In the genomic region with DNA sequence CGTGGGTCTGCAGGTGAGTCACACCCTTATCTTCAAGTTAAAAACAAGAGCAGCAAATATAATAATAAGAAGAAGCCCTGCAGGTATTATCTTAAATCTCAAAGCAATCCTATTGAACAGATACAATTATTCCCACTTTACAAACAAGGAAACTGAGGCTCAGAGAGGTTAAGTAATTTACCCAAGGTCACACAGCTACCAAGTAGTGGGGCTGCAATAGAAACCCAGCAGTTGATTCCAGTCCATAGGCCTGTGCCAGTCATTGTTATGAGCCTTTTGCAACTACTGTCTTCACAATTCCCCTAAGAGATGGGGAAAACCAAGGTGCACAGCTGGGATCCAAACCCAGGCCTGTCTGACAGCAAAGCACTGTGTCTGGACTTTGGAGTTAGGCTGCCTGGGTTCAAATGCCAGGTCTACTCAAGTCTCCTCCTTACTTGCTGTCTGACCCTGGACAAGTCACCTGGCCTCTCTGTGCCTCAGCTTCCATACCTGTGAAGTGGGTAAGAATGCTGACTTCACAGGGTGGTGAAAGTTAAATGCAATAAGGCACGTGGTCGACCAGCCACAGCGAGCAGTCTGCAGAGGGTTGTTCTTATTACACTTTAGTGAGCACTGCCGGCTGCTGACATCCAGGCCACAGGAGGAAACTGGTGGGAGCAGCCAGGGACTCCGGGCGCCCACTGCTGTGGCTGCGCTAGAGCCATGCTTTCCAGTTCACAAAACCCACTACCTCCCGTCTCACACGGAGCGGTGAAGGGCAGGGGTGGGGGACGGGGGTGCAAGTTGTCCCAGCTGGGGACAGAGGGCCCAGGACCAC, we compare ENCODE assay signal across 16 cellular contexts. TPM values are rescaled to one million over a fixed set of nuclear protein-coding genes. Genes with fewer than 3 reads are reported as not detected.
DNase-seq lines count a peak whose midpoint lies in the region; ATAC-seq, FAIRE-seq and TF ChIP-seq lines count a peak whose summit lies in the region.
"Had no signal": no experiment of that assay in that cellular context is flagged by ENCODE, and none has a peak within 500 bp of the region (broad histone marks: within the 10 kb centered on the region; RNA-seq: fewer than 3 reads in every experiment).

No MANE protein-coding gene starts in this region.

- intact Hi-C loops in K562 (cut with micrococcal nuclease), result loop anchor here (10.0 kb wide), 1 partner anchor 113 kb away; no protein-coding TSS in a partner anchor

- in situ Hi-C loops in K562 (cut with MboI), result loop anchor here (10.0 kb wide), 1 partner anchor 1473 kb away; no protein-coding TSS in a partner anchor

- DNase-seq in HEK293T (ENCODE audit: extremely low spot score) (peak; percentile 4), K562 (ENCODE audit: extremely low read depth in 1 of 4, low spot score in 3 of 4) (no peak), NCI-H510A treated with DMSO at 0.1 percent for 48 hours (lab: John Stamatoyannopoulos, UW) (no peak), tibial nerve (ENCODE audit: low spot score in 2 of 2) (no peak)
- DNase-seq: CD4-positive, alpha-beta memory T cell; GF-D8; IMR-90; NCI-H1417 treated with DMSO at 0.1 percent for 48 hours; NCI-H2029; Peyer's patch; Right ventricle myocardium superior had no signal

- ATAC-seq in K562 (no peak), GM18498 (IDR thresholded peaks at IDR 0.05; ENCODE audit: unreplicated experiment) (no peak)

- no peak overlapping the region for H2AFZ ChIP-seq in K562 (ENCODE audit: low read depth, low read length)

- no peak for TF ChIP-seq RAD21 in K562 (CRISPR knock-in tag; conservative IDR thresholded peaks at IDR 0.05 in 1 of 2, IDR thresholded peaks at IDR 0.05 in 1 of 2)

- H4K20me1 ChIP-seq in K562 (replicated peaks; ENCODE audit: control insufficient read depth, insufficient read depth, low read length), result no peaks in the 10 kb centered on the region

- CTCF ChIA-PET in HEK293T (lab: Yijun Ruan, JAX) (interaction anchor here (1.0 kb wide), 1 partner anchor 49 kb away, joined by 3 read pairs; no protein-coding TSS in a partner anchor), K562 (lab: Yijun Ruan, JAX; ENCODE audit: low intra/inter-chr PET ratio) (no interaction called here)

- POLR2A ChIA-PET in HEK293T (lab: Yijun Ruan, JAX), result interaction anchor here (1.1 kb wide), 1 partner anchor 58 kb away, joined by 4 read pairs; the partner anchor contains the start of gene RAB5IF
- POLR2A ChIA-PET in K562 (lab: Yijun Ruan, JAX), result interaction anchor here (0.6 to 1.1 kb wide), 3 partner anchors 11 to 38 kb away, joined by 3 to 4 read pairs (median 4); no protein-coding TSS in a partner anchor

- BruUV-seq in K562 (replicated peaks; lab: Mats Ljungman, UMichigan), result no TSS peak

- H3K79me2 ChIP-seq in K562 (ENCODE audit: control insufficient read depth, insufficient read depth, low read length), result no peaks in the 10 kb centered on the region

- TF ChIP-seq POLR2A in K562 (conservative IDR thresholded peaks at IDR 0.05) (no peak), tibial nerve (IDR thresholded peaks at IDR 0.05) (no peak)

- TF ChIP-seq CTCF in K562 (IDR thresholded peaks at IDR 0.05 in 2 of 3, conservative IDR thresholded peaks at IDR 0.05 in 1 of 3; ENCODE audit: insufficient read depth in 2 of 3, low read depth in 1 of 3, low read length in 3 of 3) (no peak), tibial nerve (IDR thresholded peaks at IDR 0.05) (no peak)

- peak; percentile 65 for FAIRE-seq in K562 (lab: Jason Lieb, UNC)
- FAIRE-seq: H54 had no signal

- no peak overlapping the region for H3K9ac ChIP-seq in K562 (ENCODE audit: insufficient read depth in 1 of 2, low read depth in 2 of 2, low read length in 2 of 2)
- H3K9ac ChIP-seq in muscle layer of colon (ENCODE audit: low read length), result no peak overlapping the region
- H3K9ac ChIP-seq in subcutaneous abdominal adipose tissue (ENCODE audit: low read length in 5 of 5), result peak overlapping the region in 1 of 5 donors; percentile 7

- H3K4me3 ChIP-seq in K562 (no peak overlapping the region), muscle layer of colon (ENCODE audit: low read depth in 1 of 2, low read length in 2 of 2) (peak overlapping the region in 1 of 2 donors; percentile 6), subcutaneous abdominal adipose tissue (ENCODE audit: low read depth in 1 of 5, low read length in 5 of 5) (no peak overlapping the region), tibial nerve (no peak overlapping the region)
- H3K4me3 ChIP-seq: Peyer's patch had no signal

- H3K4me1 ChIP-seq in K562 (replicated peaks in 1 of 2; ENCODE audit: control insufficient read depth in 2 of 2, insufficient read depth in 2 of 2, low read length in 2 of 2) (peaks cover 0 to 43% of the 10 kb centered on the region in 2 experiments; a peak in 3 of 5 replicates), muscle layer of colon (ENCODE audit: insufficient read depth, low read length) (peaks cover 32% of the 10 kb centered on the region), subcutaneous abdominal adipose tissue (ENCODE audit: control insufficient read depth in 5 of 5, insufficient read depth in 5 of 5, low read length in 5 of 5) (peaks cover 17 to 55% (median 45%) of the 10 kb centered on the region in 5 donors), tibial nerve (peaks cover 0 to 67% (median 24%) of the 10 kb centered on the region in 4 donors)
- H3K4me1 ChIP-seq: BE2C had no signal

- H3K9me1 ChIP-seq in K562 (ENCODE audit: control insufficient read depth, insufficient read depth, low read length), result no peaks in the 10 kb centered on the region

- H3K4me2 ChIP-seq in K562 (ENCODE audit: insufficient read depth, low read length), result no peak overlapping the region

- TF ChIP-seq EP300 in K562 (IDR thresholded peaks at IDR 0.05; ENCODE audit: low read length) (no peak), tibial nerve (IDR thresholded peaks at IDR 0.05) (no peak)

- H3K9me3 ChIP-seq in K562 (replicated peaks; ENCODE audit: control insufficient read depth, insufficient read depth, low read depth, low read length), result no peaks in the 10 kb centered on the region
- H3K9me3 ChIP-seq in muscle layer of colon (ENCODE audit: low read length), result no peaks in the 10 kb centered on the region
- no peaks in the 10 kb centered on the region for H3K9me3 ChIP-seq in subcutaneous abdominal adipose tissue (ENCODE audit: control insufficient read depth in 5 of 5, low read length in 5 of 5)
- H3K9me3 ChIP-seq in tibial nerve, result no peaks in the 10 kb centered on the region
- H3K9me3 ChIP-seq: BE2C, Peyer's patch had no signal

- 53% methylated on average over 12 of the region's 12 CpGs for WGBS in K562 (ENCODE audit: insufficient coverage, low coverage, missing lambda C conversion rate)
- WGBS in tibial nerve, 2 donors, result 70 to 74% methylated on average over 12 of the region's 12 CpGs

- no peaks in the 10 kb centered on the region for H3K36me3 ChIP-seq in K562 (ENCODE audit: control insufficient read depth, insufficient read depth, low read length)
- peaks cover 62% of the 10 kb centered on the region for H3K36me3 ChIP-seq in muscle layer of colon (ENCODE audit: insufficient read depth, low read length)
- H3K36me3 ChIP-seq in subcutaneous abdominal adipose tissue (ENCODE audit: control insufficient read depth in 5 of 5, insufficient read depth in 5 of 5, low read length in 5 of 5), result peaks cover 0 to 45% (median 38%) of the 10 kb centered on the region in 5 donors
- H3K36me3 ChIP-seq in tibial nerve, result peaks cover 0 to 50% (median 0%) of the 10 kb centered on the region in 3 donors
- H3K36me3 ChIP-seq: BE2C, Peyer's patch had no signal

- H3K27me3 ChIP-seq in K562 (ENCODE audit: control insufficient read depth in 2 of 2, insufficient read depth in 2 of 2, low read length in 2 of 2), result no peaks in the 10 kb centered on the region
- H3K27me3 ChIP-seq in muscle layer of colon (ENCODE audit: control insufficient read depth in 1 of 2, insufficient read depth in 2 of 2, low read length in 2 of 2), result no peaks in the 10 kb centered on the region
- no peaks in the 10 kb centered on the region for H3K27me3 ChIP-seq in subcutaneous abdominal adipose tissue (ENCODE audit: control insufficient read depth in 5 of 5, insufficient read depth in 4 of 5, low read length in 5 of 5)
- H3K27me3 ChIP-seq in tibial nerve, result no peaks in the 10 kb centered on the region
- H3K27me3 ChIP-seq: BE2C, Peyer's patch had no signal

- H3K27ac ChIP-seq in K562 (ENCODE audit: extremely low read depth, low read depth, low read length), result no peak overlapping the region
- peak overlapping the region; percentile 63 for H3K27ac ChIP-seq in muscle layer of colon (ENCODE audit: low read depth, low read length)
- H3K27ac ChIP-seq in subcutaneous abdominal adipose tissue (ENCODE audit: low read depth, low read length), result peak overlapping the region; percentile 1
- H3K27ac ChIP-seq in tibial nerve, result peak overlapping the region in 1 of 4 donors; percentile 2
- H3K27ac ChIP-seq: Peyer's patch had no signal

RNA-seq across cellular contexts. Expression of gene MYL9, which starts 6.1 kb away (rescaled TPM):
- 0.33 and 0.90 TPM in 2 replicates for total RNA-seq in K562 (2011; cell fraction: chromatin; rRNA removed; ENCODE audit: low replicate concordance)
- total RNA-seq in K562 (2011; cell fraction: nucleolus; rRNA removed), result 0.39 and 0.83 TPM in 2 replicates
- 0.59 and 0.99 TPM in 2 replicates for total RNA-seq in K562 (2011; cell fraction: nucleoplasm; rRNA removed)
- total RNA-seq in K562 (2014; rRNA removed), result 0.86 and 1.1 TPM in 2 replicates
- 0.18 and 0.41 TPM in 2 replicates for total RNA-seq in K562 (2014; rRNA removed; fragmentation: Illumina TruSeq; extraction: Trizol)
- total RNA-seq in K562 (2015; rRNA removed; fragmentation: Illumina TruSeq; extraction: Trizol), result 1.0 and 1.7 TPM in 2 replicates
- 3.2 TPM in 2 replicates for total RNA-seq in K562 (2021)
- polyA plus RNA-seq in K562 (2011; rRNA removed), result 0.77 and 0.79 TPM in 2 replicates
- polyA plus RNA-seq in K562 (2011; cell fraction: cytosol; rRNA removed), result 0.94 and 1.8 TPM in 2 replicates
- 0.49 and 1.1 TPM in 2 replicates for polyA plus RNA-seq in K562 (2011; cell fraction: nucleus; rRNA removed)
- polyA plus RNA-seq in K562 (2012), result 5.2 and 7.6 TPM in 2 replicates
- polyA plus RNA-seq in K562 (2014; fragmentation: Illumina TruSeq; extraction: Trizol), result 1.0 and 1.9 TPM in 2 replicates
- polyA plus RNA-seq in K562 (2014; fragmentation: Nextera tagmentation; extraction: Ambion mirVana), result under 1 TPM in 1 of 2 experiments, not detected in 1; 0.11 TPM
- polyA plus RNA-seq in K562 (2014; rRNA removed), result 0.09 and 0.65 TPM in 2 replicates
- 0.07 and 0.48 TPM in 2 replicates for polyA minus RNA-seq in K562 (2011; rRNA and poly(A)+ RNA removed)
- 1.4 and 1.9 TPM in 2 replicates for polyA minus RNA-seq in K562 (2011; cell fraction: cytosol; rRNA and poly(A)+ RNA removed)
- 0.33 and 0.40 TPM in 2 replicates for polyA minus RNA-seq in K562 (2011; cell fraction: nucleus; rRNA and poly(A)+ RNA removed)
- 100 to 1,000 TPM; 140 to 245 (median 219) TPM for total RNA-seq in tibial nerve
- total RNA-seq: CD4-positive, alpha-beta memory T cell had no signal
- polyA plus RNA-seq: CD4-positive, alpha-beta memory T cell had no signal

RNA-seq across cellular contexts. Expression of gene TGIF2, which starts 26.0 kb away (rescaled TPM):
- 16.8 and 24.0 TPM in 2 replicates for total RNA-seq in K562 (2011; cell fraction: chromatin; rRNA removed; ENCODE audit: low replicate concordance)
- total RNA-seq in K562 (2011; cell fraction: nucleolus; rRNA removed), result 16.2 and 17.7 TPM in 2 replicates
- 17.2 and 17.8 TPM in 2 replicates for total RNA-seq in K562 (2011; cell fraction: nucleoplasm; rRNA removed)
- total RNA-seq in K562 (2014; rRNA removed) (12.9 and 17.1 TPM in 2 replicates), K562 (2014; rRNA removed; fragmentation: Illumina TruSeq; extraction: Trizol) (13.1 and 13.4 TPM in 2 replicates), K562 (2015; rRNA removed; fragmentation: Illumina TruSeq; extraction: Trizol) (13.6 and 14.5 TPM in 2 replicates), K562 (2021) (22.5 and 27.8 TPM in 2 replicates), tibial nerve (10 to 100 TPM; 13.2 to 27.7 (median 19.6) TPM)
- polyA plus RNA-seq in K562 (2011; rRNA removed) (15.5 and 17.5 TPM in 2 replicates), K562 (2014; fragmentation: Illumina TruSeq; extraction: Trizol) (19.5 and 23.7 TPM in 2 replicates), K562 (2014; fragmentation: Nextera tagmentation; extraction: Ambion mirVana) (10 to 100 TPM in 1 of 2 experiments, 1 to 10 TPM in 1; 6.8 to 15.7 TPM), K562 (2014; rRNA removed) (18.4 and 20.7 TPM in 2 replicates)
- polyA plus RNA-seq in K562 (2011; cell fraction: cytosol; rRNA removed), result 18.5 and 31.2 TPM in 2 replicates
- polyA plus RNA-seq in K562 (2011; cell fraction: nucleus; rRNA removed), result 8.7 and 10.9 TPM in 2 replicates
- polyA plus RNA-seq in K562 (2012), result 7.4 and 8.6 TPM in 2 replicates
- 12.1 and 14.6 TPM in 2 replicates for polyA minus RNA-seq in K562 (2011; rRNA and poly(A)+ RNA removed)
- polyA minus RNA-seq in K562 (2011; cell fraction: cytosol; rRNA and poly(A)+ RNA removed), result 11.8 and 12.9 TPM in 2 replicates
- polyA minus RNA-seq in K562 (2011; cell fraction: nucleus; rRNA and poly(A)+ RNA removed), result 3.2 and 5.0 TPM in 2 replicates

RNA-seq across cellular contexts. Expression of gene RAB5IF, which starts 58.2 kb away (rescaled TPM):
- total RNA-seq in K562 (2011; cell fraction: chromatin; rRNA removed; ENCODE audit: low replicate concordance), result 57.8 and 77.5 TPM in 2 replicates
- 69.7 and 82.4 TPM in 2 replicates for total RNA-seq in K562 (2011; cell fraction: nucleolus; rRNA removed)
- total RNA-seq in K562 (2011; cell fraction: nucleoplasm; rRNA removed), result 92.3 and 125 TPM in 2 replicates
- total RNA-seq in K562 (2014; rRNA removed) (135 and 141 TPM in 2 replicates), K562 (2014; rRNA removed; fragmentation: Illumina TruSeq; extraction: Trizol) (151 and 169 TPM in 2 replicates), K562 (2015; rRNA removed; fragmentation: Illumina TruSeq; extraction: Trizol) (112 and 119 TPM in 2 replicates), K562 (2021) (134 and 144 TPM in 2 replicates), tibial nerve (10 to 100 TPM; 44.6 to 62.7 (median 53.3) TPM)
- polyA plus RNA-seq in K562 (2011; rRNA removed) (155 and 198 TPM in 2 replicates), K562 (2014; fragmentation: Illumina TruSeq; extraction: Trizol) (103 and 118 TPM in 2 replicates), K562 (2014; fragmentation: Nextera tagmentation; extraction: Ambion mirVana) (10 to 100 TPM; 26.5 to 41.9 TPM), K562 (2014; rRNA removed) (160 and 170 TPM in 2 replicates)
- polyA plus RNA-seq in K562 (2011; cell fraction: cytosol; rRNA removed), result 141 and 162 TPM in 2 replicates
- polyA plus RNA-seq in K562 (2011; cell fraction: nucleus; rRNA removed), result 76.1 and 88.4 TPM in 2 replicates
- polyA plus RNA-seq in K562 (2012), result 131 and 132 TPM in 2 replicates
- polyA minus RNA-seq in K562 (2011; rRNA and poly(A)+ RNA removed), result 74.3 and 86.9 TPM in 2 replicates
- 42.4 and 44.9 TPM in 2 replicates for polyA minus RNA-seq in K562 (2011; cell fraction: cytosol; rRNA and poly(A)+ RNA removed)
- polyA minus RNA-seq in K562 (2011; cell fraction: nucleus; rRNA and poly(A)+ RNA removed), result 10.0 and 15.3 TPM in 2 replicates

Comparison
In these comparisons a context has a peak if more than half of its experiments do, and no peak if none do; other contexts are left out.
1. RNA of gene MYL9, which starts 6.1 kb away (total RNA-seq): 140 to 245 TPM in tibial nerve; 0.18 to 3.2 TPM in K562; every median in the first group is over 10 times any median in the second.